ENCODE assay signal across 26 cellular contexts in genomic region chr20:3590164-3590563, GRCh38.
"Had no signal": no experiment of that assay in that cellular context is flagged by ENCODE, and none has a peak within 500 bp of the region (broad histone marks: within the 10 kb centered on the region; RNA-seq: fewer than 3 reads in every experiment).

No MANE protein-coding gene starts in this region.

- FAIRE-seq: TTC549 had no signal

- H3K4me3 ChIP-seq: breast epithelium, coronary artery, Peyer's patch had no signal

- DNase-seq: activated B cell treated with CpG ODN at 0.5 μM for 24 hours; activated CD4-positive, alpha-beta T cell treated with anti-CD3 and anti-CD28 coated beads for 1 hour; activated CD4-positive, alpha-beta T cell treated with anti-CD3 and anti-CD28 coated beads, Interleukin-2, amount 10 ng/mL, durations not matched to agents 24 days and 14 days; activated CD4-positive, alpha-beta T cell treated with anti-CD3 and anti-CD28 coated beads, Interleukin-2, amount 50 U/mL, for 48 hours; activated CD8-positive, alpha-beta memory T cell treated with anti-CD3 and anti-CD28 coated beads, Interleukin-2, amount 10 ng/mL, durations not matched to agents 7 days and 5 days; activated effector memory CD4-positive, alpha-beta T cell treated with Interleukin-2 at 50 U/mL for 16 hours; activated naive CD4-positive, alpha-beta T cell; activated T-cell treated with anti-CD3 and anti-CD28 coated beads, Interleukin-2, amount 50 U/mL, for 24 hours; aorta; central memory CD4-positive, alpha-beta T cell; Kasumi-1; KBM-7; NCI-H1048; NCI-H1417 treated with DMSO at 0.1 percent for 48 hours; NCI-H1694; NCI-H2081; NCI-H446; NCI-H526; NCI-H774; NK-92 treated with Interleukin-12 subunit alpha and Interleukin-12 subunit beta, amount 100 ng/mL, for 24 hours; Peyer's patch; SHP77 treated with DMSO at 0.1 percent for 48 hours; T-helper 9 cell had no signal

- H3K27me3 ChIP-seq: breast epithelium, Peyer's patch had no signal
